In the genomic region with DNA sequence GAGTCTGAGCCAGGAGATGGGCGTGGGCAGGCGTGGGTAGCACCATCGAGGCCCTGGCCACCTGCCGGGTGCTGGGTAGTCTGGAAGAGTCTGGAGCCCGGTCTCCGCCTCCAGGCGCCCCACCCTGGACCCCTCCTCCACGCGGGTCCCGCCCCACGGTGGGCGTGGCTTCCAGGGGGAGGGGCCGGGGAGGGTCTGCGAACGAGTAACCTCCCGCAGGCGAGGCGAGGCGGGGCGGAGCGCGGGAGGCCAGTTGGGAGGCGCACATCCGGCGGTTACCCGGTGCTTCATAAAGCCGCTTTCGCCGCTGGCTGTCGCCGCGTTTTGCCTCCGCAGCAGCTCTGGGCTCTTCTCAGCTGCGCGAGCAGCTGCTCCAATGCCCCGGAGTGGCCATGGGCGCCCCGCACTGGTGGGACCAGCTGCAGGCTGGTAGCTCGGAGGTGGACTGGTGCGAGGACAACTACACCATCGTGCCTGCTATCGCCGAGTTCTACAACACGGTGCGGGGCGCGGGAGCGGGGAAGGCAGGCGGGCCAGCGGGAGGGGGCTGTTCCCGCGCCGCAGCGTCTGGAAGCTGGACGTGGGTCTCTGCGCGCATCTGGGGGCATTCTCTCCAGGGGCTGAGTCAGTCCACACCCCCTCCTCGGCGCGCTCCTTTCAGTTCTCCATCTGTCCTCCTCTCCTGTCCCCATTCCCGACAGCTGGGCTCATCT, we compare ENCODE assay signal across 8 cellular contexts. TPM values are rescaled to one million over a fixed set of nuclear protein-coding genes. Genes with fewer than 3 reads are reported as not detected.
DNase-seq lines count a peak whose midpoint lies in the region; ATAC-seq, FAIRE-seq and TF ChIP-seq lines count a peak whose summit lies in the region.

A gene (plus strand): TSS at position 317 of the 713 bp plus-strand sequence. CDS start 76 bp downstream, at position 393.

- peak within 1 kb of the TSS; percentile 80 for H3K27ac Mint-ChIP-seq in T-helper 1 cell treated with Interleukin-12 subunit alpha and Interleukin-12 subunit beta and Interleukin-4 antibody, amounts not matched to agents 30 μg/mL and 1 μg/mL, for 36 hours

- DNase-seq in NCI-H146 (lab: John Stamatoyannopoulos, UW) (peak; percentile 94), right cardiac atrium (peak; percentile 97 to 99 (median 99)), pulmonary artery endothelial cell (ENCODE audit: low read depth, low spot score) (peak; percentile 67), urothelium cell line (ENCODE audit: low spot score) (peak; percentile 93)

- peak within 1 kb of the TSS; percentile 50 for H3K4me3 ChIP-seq in right cardiac atrium (ENCODE audit: low read length)

- under 1% methylated on average over 61 of the region's 61 CpGs for WGBS in right cardiac atrium

- TF ChIP-seq POLR2A in GM15510 (IDR thresholded peaks at IDR 0.05; ENCODE audit: borderline replicate concordance, extremely low read depth, insufficient read length), result peak; percentile 85

- intact Hi-C loops in right cardiac atrium (cut with DNase I), result no loop called here

- H3K27me3 Mint-ChIP-seq in T-helper 1 cell treated with Interleukin-12 subunit alpha and Interleukin-12 subunit beta and Interleukin-4 antibody, amounts not matched to agents 30 μg/mL and 1 μg/mL, for 36 hours (ENCODE audit: low read depth), result peaks cover 10% of the 10 kb centered on the region

- no peaks in the 10 kb centered on the region for H3K27me3 ChIP-seq in right cardiac atrium (ENCODE audit: control insufficient read depth, insufficient read depth)

- peak; percentile 92 for ATAC-seq in HG02852 (IDR thresholded peaks at IDR 0.05; ENCODE audit: unreplicated experiment)
- peak; percentile 98 to 99 for ATAC-seq in right cardiac atrium

- H3K4me1 Mint-ChIP-seq in T-helper 1 cell treated with Interleukin-12 subunit alpha and Interleukin-12 subunit beta and Interleukin-4 antibody, amounts not matched to agents 30 μg/mL and 1 μg/mL, for 36 hours (ENCODE audit: low read depth), result peaks cover 12% of the 10 kb centered on the region

- no peaks in the 10 kb centered on the region for H3K9me3 ChIP-seq in right cardiac atrium (ENCODE audit: control insufficient read depth, low read length)

- peaks cover under 1% of the 10 kb centered on the region for H3K9me3 Mint-ChIP-seq in T-helper 1 cell treated with Interleukin-12 subunit alpha and Interleukin-12 subunit beta and Interleukin-4 antibody, amounts not matched to agents 30 μg/mL and 1 μg/mL, for 36 hours

- peak within 1 kb of the TSS; percentile 93 for H3K27ac ChIP-seq in angular gyrus (ENCODE audit: low read depth, low read length)
- H3K27ac ChIP-seq in right cardiac atrium (ENCODE audit: low read length), result peak within 1 kb of the TSS; percentile 40

- H3K4me3 Mint-ChIP-seq in T-helper 1 cell treated with Interleukin-12 subunit alpha and Interleukin-12 subunit beta and Interleukin-4 antibody, amounts not matched to agents 30 μg/mL and 1 μg/mL, for 36 hours, result peak within 1 kb of the TSS; percentile 97

- H3K36me3 Mint-ChIP-seq in T-helper 1 cell treated with Interleukin-12 subunit alpha and Interleukin-12 subunit beta and Interleukin-4 antibody, amounts not matched to agents 30 μg/mL and 1 μg/mL, for 36 hours (ENCODE audit: low read depth), result no peaks in the 10 kb centered on the region

- H3K4me1 ChIP-seq in right cardiac atrium (ENCODE audit: control insufficient read depth, insufficient read depth, low read length), result peaks cover 4% of the 10 kb centered on the region

- no peak for FAIRE-seq in urothelium cell line (lab: Jason Lieb, UNC)

RNA-seq across cellular contexts. Expression of the gene that starts here (rescaled TPM):
- total RNA-seq in right cardiac atrium (1 to 10 TPM; 2.3 to 4.8 (median 4.1) TPM), pulmonary artery endothelial cell (5.5 and 8.1 TPM in 2 replicates)
- 2.9 TPM for polyA plus RNA-seq in right cardiac atrium

Comparison
In these comparisons a context has a peak if more than half of its experiments do, and no peak if none do; other contexts are left out.
1. Peak in every context shown above with its lines: DNase-seq, ATAC-seq, H3K4me3 ChIP-seq and H3K27ac ChIP-seq.